ENCODE assay signal across 3 cellular contexts in genomic region chr2:187084524-187084923, GRCh38.
TF ChIP-seq lines count a peak whose summit lies in the region.

No MANE protein-coding gene starts in this region.

TF ChIP-seq in GM23338, 12 proteins besides CTCF, POLR2A, EP300 and RAD21 (continues in another document):
- TF ChIP-seq POLR2AphosphoS5 (IDR thresholded peaks at IDR 0.05; ENCODE audit: low read depth) (no peak), EZH2phosphoT487 (IDR thresholded peaks at IDR 0.05; ENCODE audit: unreplicated experiment) (no peak), ZNF114 (CRISPR knock-in tag; IDR thresholded peaks at IDR 0.05) (no peak), CREB1 (CRISPR knock-in tag; IDR thresholded peaks at IDR 0.05; ENCODE audit: low read depth) (no peak), ETS1 (IDR thresholded peaks at IDR 0.05) (no peak), STAT1 (IDR thresholded peaks at IDR 0.05; ENCODE audit: unreplicated experiment) (no peak), JUNB (IDR thresholded peaks at IDR 0.05; ENCODE audit: unreplicated experiment) (no peak), ZNF331 (CRISPR knock-in tag; IDR thresholded peaks at IDR 0.05; ENCODE audit: low read depth) (no peak), NANOG (IDR thresholded peaks at IDR 0.05; ENCODE audit: borderline replicate concordance) (no peak)

TF ChIP-seq in HCT116, 20 proteins besides CTCF, POLR2A, EP300 and RAD21:
- no peak for TF ChIP-seq ZBTB33 (IDR thresholded peaks at IDR 0.05; ENCODE audit: extremely low read depth, insufficient replicate concordance, low read length)
- TF ChIP-seq JUND (IDR thresholded peaks at IDR 0.05), result no peak
- no peak for TF ChIP-seq CEBPB (IDR thresholded peaks at IDR 0.05; ENCODE audit: low read depth)

TF ChIP-seq in H1, 55 proteins besides CTCF, POLR2A, EP300 and RAD21:
- TF ChIP-seq CTBP2 (IDR thresholded peaks at IDR 0.05; ENCODE audit: borderline replicate concordance, insufficient read depth, insufficient read length, low read length) (no peak), TEAD4 (IDR thresholded peaks at IDR 0.05; ENCODE audit: low read depth, low read length) (no peak), RFX5 (IDR thresholded peaks at IDR 0.05; ENCODE audit: borderline replicate concordance, low read depth, low read length) (no peak), BACH1 (IDR thresholded peaks at IDR 0.05; ENCODE audit: low read length) (no peak), BRCA1 (IDR thresholded peaks at IDR 0.05; ENCODE audit: low read depth, low read length) (no peak), EGR1 (IDR thresholded peaks at IDR 0.05; ENCODE audit: borderline replicate concordance, low read depth, low read length) (no peak), SP1 (IDR thresholded peaks at IDR 0.05; ENCODE audit: low read depth, low read length) (no peak), SAP30 (IDR thresholded peaks at IDR 0.05; ENCODE audit: insufficient read depth, insufficient replicate concordance, low read length) (no peak), POLR2AphosphoS5 (IDR thresholded peaks at IDR 0.05; ENCODE audit: low read depth, low read length) (no peak)
